ENCODE assay signal across 29 cellular contexts in the genomic region with DNA sequence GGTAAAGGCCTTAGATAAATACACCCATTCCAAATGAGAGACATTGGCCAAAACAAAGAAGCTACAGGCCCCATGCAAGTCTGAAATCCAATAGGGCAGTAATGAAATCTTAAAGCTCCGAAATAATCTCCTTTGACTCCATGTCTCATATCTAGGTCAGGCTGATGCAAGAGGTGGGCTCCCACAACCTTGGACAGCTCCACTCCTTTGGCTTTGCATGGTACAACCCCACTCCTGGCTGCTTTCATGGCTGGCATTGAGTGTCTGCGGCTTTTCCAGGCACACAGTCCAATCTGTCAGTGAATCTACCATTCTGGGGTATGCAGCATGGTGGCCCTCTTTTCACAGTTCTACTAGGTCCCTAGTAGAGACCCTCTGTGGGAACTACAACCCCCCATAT.
A peak's percentile ranks its signal among the peaks of the same experiment; 100 is the strongest.
DNase-seq lines count a peak whose midpoint lies in the region; ATAC-seq, FAIRE-seq and TF ChIP-seq lines count a peak whose summit lies in the region.
"Had no signal": no experiment of that assay in that cellular context is flagged by ENCODE, and none has a peak within 500 bp of the region (broad histone marks: within the 10 kb centered on the region; RNA-seq: fewer than 3 reads in every experiment).

No MANE protein-coding gene starts in this region.

- no peak overlapping the region for H2BK5ac ChIP-seq in IMR-90 (ENCODE audit: low read depth, low read length, poor library complexity, severe bottlenecking)

- H3K27me3 ChIP-seq in GM23338 (ENCODE audit: insufficient read depth) = no peaks in the 10 kb centered on the region
- H3K27me3 ChIP-seq in IMR-90 (ENCODE audit: control insufficient read depth, insufficient read depth, low read length) = no peaks in the 10 kb centered on the region
- no peaks in the 10 kb centered on the region for H3K27me3 ChIP-seq in vagina
- H3K27me3 ChIP-seq: BE2C, BLaER1 had no signal

- no peak overlapping the region for H4K91ac ChIP-seq in IMR-90 (ENCODE audit: insufficient read depth, low read depth, low read length)

- no peak overlapping the region for H3K23ac ChIP-seq in IMR-90 (ENCODE audit: low read depth, low read length)

- no peak overlapping the region for H3K4me3 ChIP-seq in GM23338
- no peak overlapping the region for H3K4me3 ChIP-seq in IMR-90 (ENCODE audit: insufficient read depth, low read depth, low read length)
- no peak overlapping the region for H3K4me3 ChIP-seq in vagina
- H3K4me3 ChIP-seq: BLaER1, GM12878 had no signal

- H2BK120ac ChIP-seq in IMR-90 (ENCODE audit: low read depth, low read length) = peak overlapping the region; percentile 26; the same call in 1 of the 2 replicates

- no peak for ATAC-seq in GM23338
- ATAC-seq in IMR-90 (ENCODE audit: low read depth) = no peak
- ATAC-seq in GM21723 (IDR thresholded peaks at IDR 0.05; ENCODE audit: unreplicated experiment) = no peak
- ATAC-seq: GM12878 had no signal

- no peak overlapping the region for H4K8ac ChIP-seq in IMR-90 (ENCODE audit: low read depth in 2 of 2, low read length in 2 of 2)

- H3K27ac Mint-ChIP-seq in GM23338 (no peak overlapping the region), chondrocyte (ENCODE audit: unreplicated experiment) (no peak overlapping the region)
- H3K27ac Mint-ChIP-seq: CD14-positive monocyte; CD4-positive, alpha-beta memory T cell; CD4-positive, CD25-positive, alpha-beta regulatory T cell; CD8-positive, alpha-beta memory T cell had no signal

- peaks cover 19% of the 10 kb centered on the region; the same call in 2 of the 3 replicates for H3K36me3 Mint-ChIP-seq in GM23338 (ENCODE audit: low read depth)
- H3K36me3 Mint-ChIP-seq in chondrocyte (ENCODE audit: low read depth) = no peaks in the 10 kb centered on the region
- H3K36me3 Mint-ChIP-seq: CD14-positive monocyte; CD4-positive, alpha-beta memory T cell; CD4-positive, CD25-positive, alpha-beta regulatory T cell; CD8-positive, alpha-beta memory T cell had no signal

- DNase-seq in GM23338 (ENCODE audit: low spot score) = no peak
- DNase-seq in H54 (ENCODE audit: insufficient read length, low spot score) = no peak
- no peak for DNase-seq in IMR-90
- DNase-seq in chondrocyte (ENCODE audit: low spot score) = peak; percentile 51
- no peak for DNase-seq in activated CD8-positive, alpha-beta memory T cell treated with anti-CD3 and anti-CD28 coated beads for 24 hours
- DNase-seq in NCI-H2171 (lab: John Stamatoyannopoulos, UW) = no peak
- no peak for DNase-seq in vagina (ENCODE audit: extremely low spot score in 2 of 2)
- DNase-seq: 8988T; ACHN; BE2C; C1 segment of cervical spinal cord; CD4-positive, alpha-beta memory T cell; CD4-positive, CD25-positive, alpha-beta regulatory T cell; CD8-positive, alpha-beta memory T cell; COR-L47; DMS 273 treated with DMSO at 0.1 percent for 48 hours; DMS153; DMS53; DMS79; DND-41; EL; GDM1 had no signal

- H3K18ac ChIP-seq in IMR-90 (ENCODE audit: low read depth, low read length) = no peak overlapping the region

- dilution Hi-C loops in IMR-90 (cut with HindIII; ENCODE audit: low sequenced_read_pairs, unreplicated experiment) = no loop called here

- no peak overlapping the region for H2BK15ac ChIP-seq in IMR-90 (ENCODE audit: low read depth, low read length)

- no peak overlapping the region for H3K4me3 Mint-ChIP-seq in GM23338
- H3K4me3 Mint-ChIP-seq in chondrocyte (ENCODE audit: unreplicated experiment) = no peak overlapping the region
- H3K4me3 Mint-ChIP-seq: CD14-positive monocyte; CD4-positive, alpha-beta memory T cell; CD4-positive, CD25-positive, alpha-beta regulatory T cell; CD8-positive, alpha-beta memory T cell had no signal

- no peak overlapping the region for H3K4ac ChIP-seq in IMR-90 (ENCODE audit: low read depth, low read length)

- intact Hi-C loops in IMR-90 (cut with micrococcal nuclease) = loop anchor here (5.0 to 10.0 kb wide), 3 partner anchors 202 to 414 kb away; a partner anchor contains a TSS
- intact Hi-C loops in vagina (cut with DNase I) = no loop called here

- H3K4me1 ChIP-seq in GM23338 (ENCODE audit: insufficient read depth) (no peaks in the 10 kb centered on the region), IMR-90 (ENCODE audit: control insufficient read depth, insufficient read depth, low read length) (peaks cover 16% of the 10 kb centered on the region), vagina (no peaks in the 10 kb centered on the region)
- H3K4me1 ChIP-seq: BLaER1 had no signal

- peak overlapping the region; percentile 15; the same call in 1 of the 2 replicates for H2AK5ac ChIP-seq in IMR-90 (ENCODE audit: low read depth, low read length)

- H4K5ac ChIP-seq in IMR-90 (ENCODE audit: low read depth, low read length) = no peak overlapping the region

- H3K9me2 ChIP-seq in GM23338 (ENCODE audit: insufficient read depth) = no peaks in the 10 kb centered on the region

- TF ChIP-seq RAD21 in IMR-90 (IDR thresholded peaks at IDR 0.05; ENCODE audit: low read length) = no peak

- peaks cover 2% of the 10 kb centered on the region for H3K27me3 Mint-ChIP-seq in GM23338 (ENCODE audit: insufficient read depth, low read depth, poor library complexity)
- no peaks in the 10 kb centered on the region for H3K27me3 Mint-ChIP-seq in chondrocyte (ENCODE audit: low read depth)
- H3K27me3 Mint-ChIP-seq: CD4-positive, alpha-beta memory T cell; CD4-positive, CD25-positive, alpha-beta regulatory T cell had no signal

- H3K9me3 ChIP-seq in IMR-90 (ENCODE audit: control insufficient read depth, insufficient read depth, low read length) (peaks cover 4% of the 10 kb centered on the region), vagina (no peaks in the 10 kb centered on the region)
- H3K9me3 ChIP-seq: BE2C had no signal

- POLR2A ChIA-PET in IMR-90 (lab: Charles Lee; ENCODE audit: unreplicated experiment) = no interaction called here

- no peaks in the 10 kb centered on the region for H3K79me2 ChIP-seq in GM23338 (replicated peaks; ENCODE audit: insufficient read depth)

- no peak overlapping the region for H2AFZ ChIP-seq in GM23338
- no peak overlapping the region for H2AFZ ChIP-seq in IMR-90 (replicated peaks; ENCODE audit: low read length, poor library complexity)

- H3K56ac ChIP-seq in IMR-90 (ENCODE audit: extremely low read depth, insufficient read depth, low read length) = no peak overlapping the region

- peaks cover 37% of the 10 kb centered on the region for H3K9me3 Mint-ChIP-seq in GM23338
- peaks cover 11% of the 10 kb centered on the region for H3K9me3 Mint-ChIP-seq in chondrocyte (ENCODE audit: low read depth)

- TF ChIP-seq POLR2A in H54 (IDR thresholded peaks at IDR 0.05; ENCODE audit: low read depth, low read length) = no peak
- TF ChIP-seq POLR2A in IMR-90 (IDR thresholded peaks at IDR 0.05; ENCODE audit: low read depth, low read length) = no peak
- no peak for TF ChIP-seq POLR2A in vagina (IDR thresholded peaks at IDR 0.05)

- H3K27ac ChIP-seq in GM23338 (ENCODE audit: low read depth) = no peak overlapping the region
- no peak overlapping the region for H3K27ac ChIP-seq in IMR-90 (ENCODE audit: insufficient read depth, low read length)
- no peak overlapping the region for H3K27ac ChIP-seq in vagina
- H3K27ac ChIP-seq: BLaER1 had no signal

- 86% methylated on average over 1 of the region's 2 CpGs; no CpG with 5 or more reads in 1 of the 2 experiments for whole genome bisulfite sequencing in IMR-90 (ENCODE audit: extremely low coverage in 2 of 2, insufficient read length in 1 of 2), 2 experiments

- H2BK20ac ChIP-seq in IMR-90 (ENCODE audit: low read depth, low read length) = no peak overlapping the region

- H2AK9ac ChIP-seq in IMR-90 (replicated peaks; ENCODE audit: low read depth, low read length, poor library complexity) = no peak overlapping the region

- peaks cover 35 to 50% of the 10 kb centered on the region in 2 experiments for H3K79me1 ChIP-seq in IMR-90 (ENCODE audit: low read depth in 1 of 2, low read length in 2 of 2)

- no peak overlapping the region for H3K9ac ChIP-seq in IMR-90 (ENCODE audit: low read depth, low read length)
- H3K9ac ChIP-seq: BLaER1 had no signal

- no peak overlapping the region for H3K14ac ChIP-seq in IMR-90 (replicated peaks; ENCODE audit: low read depth, low read length)

- no TSS peak for BruUV-seq in IMR-90 (replicated peaks; lab: Mats Ljungman, UMichigan)

- H4K20me1 ChIP-seq in GM23338 (replicated peaks; ENCODE audit: insufficient read depth) (no peaks in the 10 kb centered on the region), IMR-90 (ENCODE audit: insufficient read depth, low read length) (no peaks in the 10 kb centered on the region)
- H4K20me1 ChIP-seq: BLaER1 had no signal

- peaks cover 12% of the 10 kb centered on the region for H3K9me1 ChIP-seq in IMR-90 (ENCODE audit: insufficient read depth, low read length)

- FAIRE-seq in H54 (lab: Jason Lieb, UNC) = peak; percentile 33
- FAIRE-seq: A204.1, GM12878, GM12892, GM18507 had no signal

- no peaks in the 10 kb centered on the region for H3K36me3 ChIP-seq in GM23338 (ENCODE audit: insufficient read depth)
- H3K36me3 ChIP-seq in IMR-90 (ENCODE audit: control insufficient read depth, insufficient read depth, low read length) = no peaks in the 10 kb centered on the region; the same call in 1 of the 2 replicates
- H3K36me3 ChIP-seq in vagina = no peaks in the 10 kb centered on the region
- H3K36me3 ChIP-seq: BE2C, BLaER1 had no signal

- H3K4me1 Mint-ChIP-seq in GM23338 (peaks cover 6% of the 10 kb centered on the region; the same call in 2 of the 3 replicates), chondrocyte (ENCODE audit: low read depth) (peaks cover 27% of the 10 kb centered on the region)
- H3K4me1 Mint-ChIP-seq: CD14-positive monocyte; CD4-positive, alpha-beta memory T cell; CD4-positive, CD25-positive, alpha-beta regulatory T cell; CD8-positive, alpha-beta memory T cell had no signal

- CTCF ChIA-PET in IMR-90 (lab: Yijun Ruan, JAX) = no interaction called here

- H3K4me2 ChIP-seq in GM23338 (no peak overlapping the region), IMR-90 (ENCODE audit: low read depth, low read length) (no peak overlapping the region)
- H3K4me2 ChIP-seq: BLaER1 had no signal

- H3F3A ChIP-seq in GM23338 (replicated peaks; ENCODE audit: low read depth) = no peaks in the 10 kb centered on the region

- TF ChIP-seq CTCF in GM23338 (conservative IDR thresholded peaks at IDR 0.05; ENCODE audit: low read depth in 2 of 2) (no peak), IMR-90 (conservative IDR thresholded peaks at IDR 0.05; ENCODE audit: low read depth, low read length) (no peak), chondrocyte (IDR thresholded peaks at IDR 0.05) (no peak), vagina (IDR thresholded peaks at IDR 0.05) (no peak)

- in situ Hi-C loops in IMR-90 (cut with MboI; ENCODE audit: low sequenced_read_pairs) = no loop called here

TF ChIP-seq in GM23338, 12 proteins besides CTCF, POLR2A, EP300 and RAD21 (continues in another document):
- TF ChIP-seq CREB1 (CRISPR knock-in tag; IDR thresholded peaks at IDR 0.05; ENCODE audit: low read depth) = no peak

TF ChIP-seq in IMR-90, 13 proteins besides CTCF, POLR2A, EP300 and RAD21 (continues in another document):
- TF ChIP-seq RCOR1 (IDR thresholded peaks at IDR 0.05; ENCODE audit: insufficient replicate concordance, low read length) (no peak), RFX5 (IDR thresholded peaks at IDR 0.05; ENCODE audit: low read depth, low read length) (no peak), CHD1 (IDR thresholded peaks at IDR 0.05; ENCODE audit: low read depth, low read length) (no peak)
